25 cellular contexts compared by ENCODE assay signal in the genomic region with DNA sequence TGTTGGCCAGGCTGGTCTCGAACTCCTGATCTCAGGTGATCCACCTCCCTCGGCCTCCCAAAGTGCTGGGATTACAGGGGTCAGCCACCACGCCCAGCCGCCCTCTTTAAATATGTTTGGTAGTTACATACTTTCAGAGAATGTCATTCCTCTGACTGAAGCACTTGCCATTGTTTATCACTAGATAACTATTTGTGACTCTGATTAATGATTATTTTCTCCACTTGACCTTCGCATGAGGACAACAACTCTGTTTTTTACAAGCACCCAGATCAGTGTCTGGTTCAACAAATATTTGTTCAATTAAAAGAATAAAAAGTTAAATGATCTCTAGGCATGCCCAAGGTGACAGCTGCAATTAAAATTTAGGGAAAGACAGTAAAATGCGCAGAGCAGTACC. TPM values are rescaled to one million over a fixed set of nuclear protein-coding genes. Genes with fewer than 3 reads are reported as not detected.
DNase-seq lines count a peak whose midpoint lies in the region; ATAC-seq, FAIRE-seq and TF ChIP-seq lines count a peak whose summit lies in the region.
"Had no signal": no experiment of that assay in that cellular context is flagged by ENCODE, and none has a peak within 500 bp of the region (broad histone marks: within the 10 kb centered on the region; RNA-seq: fewer than 3 reads in every experiment).

No MANE protein-coding gene starts in this region.

- H3K27me3 ChIP-seq in right lobe of liver (no peaks in the 10 kb centered on the region), suprapubic skin (no peaks in the 10 kb centered on the region)
- H3K27me3 ChIP-seq: BE2C; BLaER1 treated with 17β-estradiol and CSF1 and Interleukin-3, amounts not matched to agents 10 nM and 100 nM had no signal

- CTCF ChIA-PET in A549 (lab: Yijun Ruan, JAX): interaction anchor here (0.6 to 2.3 kb wide), 2 partner anchors 129 to 146 kb away, joined by 5 to 7 read pairs; no protein-coding TSS in a partner anchor

- peaks cover 0 to 26% (median 10%) of the 10 kb centered on the region in 4 donors for H3K36me3 ChIP-seq in right lobe of liver
- peaks cover 48% of the 10 kb centered on the region for H3K36me3 ChIP-seq in suprapubic skin

- H3K9me3 ChIP-seq in A549 (no peaks in the 10 kb centered on the region), right lobe of liver (no peaks in the 10 kb centered on the region), suprapubic skin (no peaks in the 10 kb centered on the region)
- H3K9me3 ChIP-seq: BE2C; BLaER1 treated with 17β-estradiol and CSF1 and Interleukin-3, amounts not matched to agents 10 nM and 100 nM had no signal

- H3K4me2 ChIP-seq in A549: no peak overlapping the region
- H3K4me2 ChIP-seq: BLaER1 treated with 17β-estradiol and CSF1 and Interleukin-3, amounts not matched to agents 10 nM and 100 nM had no signal

- TF ChIP-seq EP300 in A549 (IDR thresholded peaks at IDR 0.05) (no peak), suprapubic skin (IDR thresholded peaks at IDR 0.05) (no peak)

- no peak overlapping the region for H3K4me3 ChIP-seq in A549
- no peak overlapping the region for H3K4me3 ChIP-seq in right lobe of liver
- no peak overlapping the region for H3K4me3 ChIP-seq in suprapubic skin
- H3K4me3 ChIP-seq: BLaER1 treated with 17β-estradiol and CSF1 and Interleukin-3, amounts not matched to agents 10 nM and 100 nM; GM23248 had no signal

- POLR2A ChIA-PET in A549 (lab: Yijun Ruan, JAX): no interaction called here

- no peak for TF ChIP-seq POLR2A in A549 (IDR thresholded peaks at IDR 0.05; ENCODE audit: low read length)
- no peak for TF ChIP-seq POLR2A in right lobe of liver (IDR thresholded peaks at IDR 0.05)
- no peak for TF ChIP-seq POLR2A in suprapubic skin (IDR thresholded peaks at IDR 0.05)

- ATAC-seq in A549: no peak
- peak; percentile 59 to 76 (median 72) for ATAC-seq in right lobe of liver
- no peak for ATAC-seq in GM21360 (IDR thresholded peaks at IDR 0.05; ENCODE audit: unreplicated experiment)

- 0 out of 3 replicates have a peak, but pooled peaks cover 4% of the 10 kb centered on the region for H3K4me1 ChIP-seq in A549
- H3K4me1 ChIP-seq in right lobe of liver: peaks cover 0 to 21% (median 6%) of the 10 kb centered on the region in 4 donors
- H3K4me1 ChIP-seq in suprapubic skin: no peaks in the 10 kb centered on the region
- H3K4me1 ChIP-seq: BE2C; BLaER1 treated with 17β-estradiol and CSF1 and Interleukin-3, amounts not matched to agents 10 nM and 100 nM had no signal

- H3K27ac ChIP-seq in A549 (no peak overlapping the region), right lobe of liver (no peak overlapping the region), suprapubic skin (no peak overlapping the region)
- H3K27ac ChIP-seq: 22Rv1; BLaER1 treated with 17β-estradiol and CSF1 and Interleukin-3, amounts not matched to agents 10 nM and 100 nM; GM23248 had no signal

- intact Hi-C loops in right lobe of liver (cut with DNase I): no loop called here

- WGBS in A549 (ENCODE audit: missing lambda C conversion rate): 90% methylated on average over 6 of the region's 6 CpGs
- 48% methylated on average over 6 of the region's 6 CpGs for WGBS in right lobe of liver (ENCODE audit: insufficient coverage, low coverage, low lambda C conversion rate, missing lambda C conversion rate)
- 97% methylated on average over 6 of the region's 6 CpGs for WGBS in suprapubic skin

- no peak for FAIRE-seq in A549 (lab: Jason Lieb, UNC)
- FAIRE-seq: A204.1, D721Med, GM12891, GM18507, H1 had no signal

- peak in 1 of 2 experiments; percentile 18 for DNase-seq in A549 (ENCODE audit: low read depth in 1 of 2, low spot score in 1 of 2)
- peak; percentile 32 for DNase-seq in kidney tubule cell (ENCODE audit: low spot score)
- no peak for DNase-seq in right lobe of liver
- no peak for DNase-seq in suprapubic skin (ENCODE audit: low spot score in 2 of 2)
- DNase-seq in retina: no peak
- DNase-seq: ACHN; AML-193; BE2C; CD4-positive, alpha-beta T cell; CD8-positive, alpha-beta memory T cell; DMS 273 treated with DMSO at 0.1 percent for 48 hours; DMS79; EL; GDM1; GM23248; H7; HCEC 1CT had no signal

- no peak for TF ChIP-seq CTCF in A549 (IDR thresholded peaks at IDR 0.05)
- no peak for TF ChIP-seq CTCF in right lobe of liver (IDR thresholded peaks at IDR 0.05)
- no peak for TF ChIP-seq CTCF in suprapubic skin (IDR thresholded peaks at IDR 0.05)

- no peak for TF ChIP-seq RAD21 in A549 (conservative IDR thresholded peaks at IDR 0.05 in 1 of 2, IDR thresholded peaks at IDR 0.05 in 1 of 2)

TF ChIP-seq in A549, 52 proteins besides CTCF, POLR2A, EP300 and RAD21:
- no peak for TF ChIP-seq FOSL2 (IDR thresholded peaks at IDR 0.05)
- TF ChIP-seq FOSL2 (CRISPR knock-in tag; IDR thresholded peaks at IDR 0.05): 0 out of 2 replicates have a peak, but pooled peaks have one; percentile 13
- TF ChIP-seq POLR2AphosphoS2 (conservative IDR thresholded peaks at IDR 0.05; ENCODE audit: low read length): no peak

RNA-seq across cellular contexts. Expression of a gene that starts 56.2 kb away (rescaled TPM):
- polyA plus RNA-seq in A549 (2011; rRNA removed): 185 and 240 TPM in 2 replicates
- polyA plus RNA-seq in A549 (2012; cell fraction: cytosol; rRNA removed): 98.2 and 145 TPM in 2 replicates
- 117 and 204 TPM in 2 replicates for polyA plus RNA-seq in A549 (2012; cell fraction: nucleus; rRNA removed)
- polyA plus RNA-seq in A549 (2017; fragmentation: RNase III; extraction: RNeasy Plus Mini Kit Qiagen cat#74134 plus additional on column Dnase treatment): 89.7 to 93.1 TPM (median 92.0 TPM) in 3 replicates
- polyA minus RNA-seq in A549 (2011; rRNA and poly(A)+ RNA removed): 342 and 417 TPM in 2 replicates
- 10 to 100 TPM; 49.2 to 62.2 (median 51.8) TPM for total RNA-seq in right lobe of liver
- total RNA-seq in suprapubic skin: 100 to 1,000 TPM; 112 to 220 (median 136) TPM

RNA-seq across cellular contexts. Expression of a gene that starts 59.2 kb away (rescaled TPM):
- 3.7 and 4.1 TPM in 2 replicates for polyA plus RNA-seq in A549 (2011; rRNA removed)
- 0.89 and 1.1 TPM in 2 replicates for polyA plus RNA-seq in A549 (2012; cell fraction: cytosol; rRNA removed)
- polyA plus RNA-seq in A549 (2012; cell fraction: nucleus; rRNA removed): 1.1 and 1.4 TPM in 2 replicates
- polyA plus RNA-seq in A549 (2017; fragmentation: RNase III; extraction: RNeasy Plus Mini Kit Qiagen cat#74134 plus additional on column Dnase treatment): 2.7 to 2.9 TPM (median 2.8 TPM) in 3 replicates
- polyA minus RNA-seq in A549 (2011; rRNA and poly(A)+ RNA removed): 2.3 and 2.7 TPM in 2 replicates
- total RNA-seq in right lobe of liver: 1 to 10 TPM in 3 of 6 experiments, under 1 TPM in 3; 0.75 to 1.5 (median 1.0) TPM
- 1 to 10 TPM; 2.9 to 5.2 (median 3.6) TPM for total RNA-seq in suprapubic skin

Comparison
In these comparisons a context has a peak if more than half of its experiments do, and no peak if none do; other contexts are left out.
1. ATAC-seq: peak in right lobe of liver (4 of 4); none in A549 (0 of 2) and GM21360 (single experiment).